Comparison of ENCODE assay signal across 1 cellular context in genomic region chr5:75928992-75929391, GRCh38.
TF ChIP-seq lines count a peak whose summit lies in the region.

No MANE protein-coding gene starts in this region.

TF ChIP-seq in H1, 55 proteins besides CTCF, POLR2A, EP300 and RAD21 (continued from another document):
- no peak for TF ChIP-seq CBX8 (IDR thresholded peaks at IDR 0.05; ENCODE audit: borderline replicate concordance, low read depth, low read length)
- no peak for TF ChIP-seq KDM5A (IDR thresholded peaks at IDR 0.05; ENCODE audit: low read length)
- TF ChIP-seq USF2 (IDR thresholded peaks at IDR 0.05; ENCODE audit: low read length) = no peak
- TF ChIP-seq CEBPB (IDR thresholded peaks at IDR 0.05; ENCODE audit: low read depth, low read length) = no peak
- TF ChIP-seq SUZ12 (IDR thresholded peaks at IDR 0.05; ENCODE audit: low read length) = no peak
- no peak for TF ChIP-seq CHD1 (IDR thresholded peaks at IDR 0.05; ENCODE audit: low read depth, low read length)
- TF ChIP-seq CTBP2 (IDR thresholded peaks at IDR 0.05; ENCODE audit: borderline replicate concordance, insufficient read depth, insufficient read length, low read length) = no peak
- TF ChIP-seq POU5F1 (IDR thresholded peaks at IDR 0.05; ENCODE audit: low read depth, low read length) = no peak
- no peak for TF ChIP-seq SP4 (IDR thresholded peaks at IDR 0.05; ENCODE audit: low read length)
- no peak for TF ChIP-seq TAF7 (optimal IDR thresholded peaks at IDR 0.05; ENCODE audit: borderline replicate concordance, low read depth, low read length)
- TF ChIP-seq BACH1 (IDR thresholded peaks at IDR 0.05; ENCODE audit: low read length) = no peak
